ENCODE assay signal across 1 cellular context in the genomic region with DNA sequence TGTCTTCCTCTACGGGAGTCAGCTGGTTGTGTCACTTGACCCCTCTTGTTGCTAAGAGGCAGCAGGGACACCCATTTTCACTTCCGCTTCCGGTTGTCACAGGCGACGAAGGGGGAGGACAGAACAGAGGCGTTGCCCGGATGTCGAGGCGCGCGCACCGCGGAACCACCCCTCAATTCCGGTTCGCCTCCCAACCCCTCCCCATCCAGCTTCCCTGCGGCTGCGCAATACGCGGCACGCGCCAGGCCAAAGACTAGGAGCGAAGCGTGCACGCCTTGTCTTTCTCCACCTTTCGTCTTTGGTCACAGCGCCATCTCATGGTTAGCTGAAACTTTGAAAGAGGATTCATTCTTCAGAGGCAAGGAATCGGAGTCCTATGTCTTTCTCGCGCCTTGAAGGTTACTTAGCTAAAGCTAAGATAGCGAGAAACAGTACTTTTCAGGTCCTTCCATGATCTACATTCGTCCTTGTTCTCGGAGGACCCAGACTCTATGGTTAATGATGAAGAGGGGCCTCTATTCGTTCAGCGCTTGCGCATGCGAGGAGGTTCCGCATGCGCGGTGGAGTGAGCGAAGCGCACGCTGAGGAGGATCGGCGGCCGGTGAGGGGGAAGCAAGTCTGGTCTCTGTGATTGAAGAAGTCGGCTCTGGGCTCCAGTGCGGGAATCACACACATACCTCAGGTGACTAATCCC.
TF ChIP-seq lines count a peak whose summit lies in the region.

ATP6V1D (minus strand) TSS at position 30 of the 694 bp plus-strand sequence. CDS start 106 bp downstream, outside the sequence.
EIF2S1 (plus strand) TSS at position 554 of the 694 bp plus-strand sequence. CDS start 4,440 bp downstream, outside the sequence.

TF ChIP-seq in K562, 482 proteins besides CTCF, POLR2A, EP300 and RAD21 (continued from another document):
- TF ChIP-seq ZMIZ1 (IDR thresholded peaks at IDR 0.05; ENCODE audit: low read depth in 2 of 2, low read length in 2 of 2) (no peak), PCBP1 (IDR thresholded peaks at IDR 0.05; ENCODE audit: low read depth, low read length, poor library complexity, severe bottlenecking) (no peak), ZNF444 (CRISPR knock-in tag; IDR thresholded peaks at IDR 0.05) (no peak), CREBBP (IDR thresholded peaks at IDR 0.05; ENCODE audit: low read depth, low read length) (no peak), FIP1L1 (IDR thresholded peaks at IDR 0.05; ENCODE audit: low read depth, low read length, poor library complexity, severe bottlenecking) (no peak), CHD7 (IDR thresholded peaks at IDR 0.05; ENCODE audit: low read depth, low read length) (no peak), CCNT2 (IDR thresholded peaks at IDR 0.05; ENCODE audit: borderline replicate concordance, extremely low read depth, insufficient read length, low read depth, low read length) (no peak), ZNF224 (CRISPR knock-in tag; IDR thresholded peaks at IDR 0.05) (no peak), NFIC (IDR thresholded peaks at IDR 0.05) (no peak), BCOR (IDR thresholded peaks at IDR 0.05) (no peak), ZNF384 (IDR thresholded peaks at IDR 0.05; ENCODE audit: low read depth, low read length) (no peak), ZNF511 (CRISPR knock-in tag; IDR thresholded peaks at IDR 0.05) (no peak), HDAC2 (IDR thresholded peaks at IDR 0.05) (no peak), ZC3H4 (CRISPR knock-in tag; IDR thresholded peaks at IDR 0.05; ENCODE audit: borderline replicate concordance) (no peak), ZNF75A (CRISPR knock-in tag; IDR thresholded peaks at IDR 0.05) (no peak), ZNF143 (CRISPR knock-in tag; IDR thresholded peaks at IDR 0.05) (no peak; the same call in 1 of the 2 replicates), HCFC1 (IDR thresholded peaks at IDR 0.05; ENCODE audit: low read depth, low read length) (peak; percentile 60), CBX1 (IDR thresholded peaks at IDR 0.05; ENCODE audit: low read depth) (no peak), SREBF2 (CRISPR knock-in tag; IDR thresholded peaks at IDR 0.05) (no peak), POLR2B (IDR thresholded peaks at IDR 0.05; ENCODE audit: low read depth, partially characterized antibody) (peak; percentile 81), TCF3 (CRISPR knock-in tag; IDR thresholded peaks at IDR 0.05) (no peak; the same call in 1 of the 2 replicates), SRF (CRISPR knock-in tag; IDR thresholded peaks at IDR 0.05) (no peak), NFE2 (IDR thresholded peaks at IDR 0.05; ENCODE audit: low read depth) (no peak), MECOM (CRISPR knock-in tag; IDR thresholded peaks at IDR 0.05) (no peak), KLF13 (tag; IDR thresholded peaks at IDR 0.05; ENCODE audit: borderline replicate concordance, low read depth) (peak; percentile 42; the same call in 1 of the 2 replicates), ZNF778 (CRISPR knock-in tag; IDR thresholded peaks at IDR 0.05) (no peak), TAF7 (tag; IDR thresholded peaks at IDR 0.05) (no peak), NELFE (IDR thresholded peaks at IDR 0.05; ENCODE audit: insufficient read depth, insufficient read length) (no peak), SMARCB1 (IDR thresholded peaks at IDR 0.05; ENCODE audit: insufficient read length, low read depth) (no peak), ZC3H8 (IDR thresholded peaks at IDR 0.05) (no peak), CEBPZ (IDR thresholded peaks at IDR 0.05; ENCODE audit: borderline replicate concordance, low read depth, low read length) (no peak), JUN (IDR thresholded peaks at IDR 0.05; ENCODE audit: borderline replicate concordance, low read depth, low read length) (no peak), JUN (CRISPR knock-in tag; IDR thresholded peaks at IDR 0.05; ENCODE audit: borderline replicate concordance) (no peak)
- TF ChIP-seq, protein P1, sequence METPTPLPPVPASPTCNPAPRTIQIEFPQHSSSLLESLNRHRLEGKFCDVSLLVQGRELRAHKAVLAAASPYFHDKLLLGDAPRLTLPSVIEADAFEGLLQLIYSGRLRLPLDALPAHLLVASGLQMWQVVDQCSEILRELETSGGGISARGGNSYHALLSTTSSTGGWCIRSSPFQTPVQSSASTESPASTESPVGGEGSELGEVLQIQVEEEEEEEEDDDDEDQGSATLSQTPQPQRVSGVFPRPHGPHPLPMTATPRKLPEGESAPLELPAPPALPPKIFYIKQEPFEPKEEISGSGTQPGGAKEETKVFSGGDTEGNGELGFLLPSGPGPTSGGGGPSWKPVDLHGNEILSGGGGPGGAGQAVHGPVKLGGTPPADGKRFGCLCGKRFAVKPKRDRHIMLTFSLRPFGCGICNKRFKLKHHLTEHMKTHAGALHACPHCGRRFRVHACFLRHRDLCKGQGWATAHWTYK (CRISPR knock-in tag; IDR thresholded peaks at IDR 0.05) = no peak
- TF ChIP-seq, protein P2, sequence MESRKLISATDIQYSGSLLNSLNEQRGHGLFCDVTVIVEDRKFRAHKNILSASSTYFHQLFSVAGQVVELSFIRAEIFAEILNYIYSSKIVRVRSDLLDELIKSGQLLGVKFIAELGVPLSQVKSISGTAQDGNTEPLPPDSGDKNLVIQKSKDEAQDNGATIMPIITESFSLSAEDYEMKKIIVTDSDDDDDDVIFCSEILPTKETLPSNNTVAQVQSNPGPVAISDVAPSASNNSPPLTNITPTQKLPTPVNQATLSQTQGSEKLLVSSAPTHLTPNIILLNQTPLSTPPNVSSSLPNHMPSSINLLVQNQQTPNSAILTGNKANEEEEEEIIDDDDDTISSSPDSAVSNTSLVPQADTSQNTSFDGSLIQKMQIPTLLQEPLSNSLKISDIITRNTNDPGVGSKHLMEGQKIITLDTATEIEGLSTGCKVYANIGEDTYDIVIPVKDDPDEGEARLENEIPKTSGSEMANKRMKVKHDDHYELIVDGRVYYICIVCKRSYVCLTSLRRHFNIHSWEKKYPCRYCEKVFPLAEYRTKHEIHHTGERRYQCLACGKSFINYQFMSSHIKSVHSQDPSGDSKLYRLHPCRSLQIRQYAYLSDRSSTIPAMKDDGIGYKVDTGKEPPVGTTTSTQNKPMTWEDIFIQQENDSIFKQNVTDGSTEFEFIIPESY (CRISPR knock-in tag; IDR thresholded peaks at IDR 0.05) = peak; percentile 51; the same call in 1 of the 2 replicates
